In the genomic region with DNA sequence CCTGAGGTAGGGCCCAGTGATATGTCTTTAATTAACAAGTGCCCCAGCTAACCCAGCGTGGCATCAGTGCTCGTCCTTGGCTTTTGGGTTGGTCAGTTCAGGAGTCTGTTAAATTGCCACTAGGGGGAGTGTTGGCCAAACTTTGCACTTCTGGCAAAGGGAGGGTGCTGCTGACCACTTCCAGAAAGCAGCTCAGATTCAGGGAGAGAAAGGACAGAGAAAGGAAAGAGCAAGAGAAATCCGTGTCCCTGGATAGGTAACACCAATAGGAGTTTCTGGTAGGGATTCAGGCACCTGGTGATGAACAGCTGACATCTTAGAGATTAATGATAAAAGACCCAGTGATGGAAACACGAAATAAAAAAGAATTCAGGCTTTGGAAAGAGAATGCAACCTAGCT, we compare ENCODE assay signal across 1 cellular context.
TF ChIP-seq lines count a peak whose summit lies in the region.

No MANE protein-coding gene starts in this region.

TF ChIP-seq in HepG2, 621 proteins besides CTCF, POLR2A, EP300 and RAD21 (continued from another document and continues in another):
- TF ChIP-seq, protein P1, sequence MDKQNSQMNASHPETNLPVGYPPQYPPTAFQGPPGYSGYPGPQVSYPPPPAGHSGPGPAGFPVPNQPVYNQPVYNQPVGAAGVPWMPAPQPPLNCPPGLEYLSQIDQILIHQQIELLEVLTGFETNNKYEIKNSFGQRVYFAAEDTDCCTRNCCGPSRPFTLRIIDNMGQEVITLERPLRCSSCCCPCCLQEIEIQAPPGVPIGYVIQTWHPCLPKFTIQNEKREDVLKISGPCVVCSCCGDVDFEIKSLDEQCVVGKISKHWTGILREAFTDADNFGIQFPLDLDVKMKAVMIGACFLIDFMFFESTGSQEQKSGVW (CRISPR knock-in tag; IDR thresholded peaks at IDR 0.05; ENCODE audit: borderline replicate concordance): no peak
- TF ChIP-seq JUN (CRISPR knock-in tag; IDR thresholded peaks at IDR 0.05) (no peak), ZNF768 (CRISPR knock-in tag; IDR thresholded peaks at IDR 0.05) (no peak), ZNF766 (CRISPR knock-in tag; IDR thresholded peaks at IDR 0.05; ENCODE audit: borderline replicate concordance) (0 out of 2 replicates have a peak, but pooled peaks have one; percentile 55), ONECUT2 (CRISPR knock-in tag; IDR thresholded peaks at IDR 0.05) (0 out of 2 replicates have a peak, but pooled peaks have one; percentile 15), THAP11 (CRISPR knock-in tag; IDR thresholded peaks at IDR 0.05) (0 out of 2 replicates have a peak, but pooled peaks have one; percentile 15), ZNF468 (CRISPR knock-in tag; IDR thresholded peaks at IDR 0.05) (no peak), MATR3 (CRISPR knock-in tag; IDR thresholded peaks at IDR 0.05) (no peak), MED8 (CRISPR knock-in tag; IDR thresholded peaks at IDR 0.05; ENCODE audit: insufficient replicate concordance) (no peak), ZNF446 (CRISPR knock-in tag; IDR thresholded peaks at IDR 0.05) (no peak), NFRKB (IDR thresholded peaks at IDR 0.05) (no peak), BHLHE40 (IDR thresholded peaks at IDR 0.05; ENCODE audit: low read length) (0 out of 2 replicates have a peak, but pooled peaks have one; percentile 24), MED13 (CRISPR knock-in tag; IDR thresholded peaks at IDR 0.05) (no peak), ZNF180 (CRISPR knock-in tag; IDR thresholded peaks at IDR 0.05; ENCODE audit: borderline replicate concordance, low read depth) (no peak), GATAD1 (CRISPR knock-in tag; IDR thresholded peaks at IDR 0.05) (no peak), PHF8 (CRISPR knock-in tag; IDR thresholded peaks at IDR 0.05) (no peak), ZNF577 (CRISPR knock-in tag; IDR thresholded peaks at IDR 0.05; ENCODE audit: borderline replicate concordance, low read depth) (no peak), ZC3H4 (CRISPR knock-in tag; IDR thresholded peaks at IDR 0.05; ENCODE audit: borderline replicate concordance) (no peak), SOX6 (IDR thresholded peaks at IDR 0.05) (no peak), SOX6 (CRISPR knock-in tag; IDR thresholded peaks at IDR 0.05) (peak; percentile 58), TP53 (CRISPR knock-in tag; conservative IDR thresholded peaks at IDR 0.05) (0 out of 2 replicates have a peak, but pooled peaks have one; percentile 54), NBN (conservative IDR thresholded peaks at IDR 0.05) (no peak), ZNF337 (CRISPR knock-in tag; IDR thresholded peaks at IDR 0.05; ENCODE audit: borderline replicate concordance, low read depth) (no peak), ZBTB7A (CRISPR knock-in tag; IDR thresholded peaks at IDR 0.05) (no peak), NKX3-1 (CRISPR knock-in tag; IDR thresholded peaks at IDR 0.05) (no peak), ZNF562 (CRISPR knock-in tag; IDR thresholded peaks at IDR 0.05; ENCODE audit: borderline replicate concordance) (no peak), ZBTB21 (CRISPR knock-in tag; IDR thresholded peaks at IDR 0.05) (no peak), NONO (IDR thresholded peaks at IDR 0.05) (no peak), NONO (CRISPR knock-in tag; conservative IDR thresholded peaks at IDR 0.05) (no peak), HOXA7 (CRISPR knock-in tag; IDR thresholded peaks at IDR 0.05) (no peak), SP5 (CRISPR knock-in tag; IDR thresholded peaks at IDR 0.05; ENCODE audit: borderline replicate concordance, low read depth) (no peak), SYNCRIP (IDR thresholded peaks at IDR 0.05; ENCODE audit: insufficient read depth, low read depth, low read length) (no peak), ZNF260 (CRISPR knock-in tag; IDR thresholded peaks at IDR 0.05; ENCODE audit: borderline replicate concordance, low read depth) (no peak), NR2F6 (IDR thresholded peaks at IDR 0.05) (no peak), NR2F6 (CRISPR knock-in tag; IDR thresholded peaks at IDR 0.05) (peak; percentile 39; the same call in 1 of the 2 replicates)
- TF ChIP-seq, protein P2, sequence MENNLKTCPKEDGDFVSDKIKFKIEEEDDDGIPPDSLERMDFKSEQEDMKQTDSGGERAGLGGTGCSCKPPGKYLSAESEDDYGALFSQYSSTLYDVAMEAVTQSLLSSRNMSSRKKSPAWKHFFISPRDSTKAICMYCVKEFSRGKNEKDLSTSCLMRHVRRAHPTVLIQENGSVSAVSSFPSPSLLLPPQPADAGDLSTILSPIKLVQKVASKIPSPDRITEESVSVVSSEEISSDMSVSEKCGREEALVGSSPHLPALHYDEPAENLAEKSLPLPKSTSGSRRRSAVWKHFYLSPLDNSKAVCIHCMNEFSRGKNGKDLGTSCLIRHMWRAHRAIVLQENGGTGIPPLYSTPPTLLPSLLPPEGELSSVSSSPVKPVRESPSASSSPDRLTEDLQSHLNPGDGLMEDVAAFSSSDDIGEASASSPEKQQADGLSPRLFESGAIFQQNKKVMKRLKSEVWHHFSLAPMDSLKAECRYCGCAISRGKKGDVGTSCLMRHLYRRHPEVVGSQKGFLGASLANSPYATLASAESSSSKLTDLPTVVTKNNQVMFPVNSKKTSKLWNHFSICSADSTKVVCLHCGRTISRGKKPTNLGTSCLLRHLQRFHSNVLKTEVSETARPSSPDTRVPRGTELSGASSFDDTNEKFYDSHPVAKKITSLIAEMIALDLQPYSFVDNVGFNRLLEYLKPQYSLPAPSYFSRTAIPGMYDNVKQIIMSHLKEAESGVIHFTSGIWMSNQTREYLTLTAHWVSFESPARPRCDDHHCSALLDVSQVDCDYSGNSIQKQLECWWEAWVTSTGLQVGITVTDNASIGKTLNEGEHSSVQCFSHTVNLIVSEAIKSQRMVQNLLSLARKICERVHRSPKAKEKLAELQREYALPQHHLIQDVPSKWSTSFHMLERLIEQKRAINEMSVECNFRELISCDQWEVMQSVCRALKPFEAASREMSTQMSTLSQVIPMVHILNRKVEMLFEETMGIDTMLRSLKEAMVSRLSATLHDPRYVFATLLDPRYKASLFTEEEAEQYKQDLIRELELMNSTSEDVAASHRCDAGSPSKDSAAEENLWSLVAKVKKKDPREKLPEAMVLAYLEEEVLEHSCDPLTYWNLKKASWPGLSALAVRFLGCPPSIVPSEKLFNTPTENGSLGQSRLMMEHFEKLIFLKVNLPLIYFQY (CRISPR knock-in tag; IDR thresholded peaks at IDR 0.05; ENCODE audit: borderline replicate concordance): 0 out of 2 replicates have a peak, but pooled peaks have one; percentile 22
- TF ChIP-seq, protein P3, sequence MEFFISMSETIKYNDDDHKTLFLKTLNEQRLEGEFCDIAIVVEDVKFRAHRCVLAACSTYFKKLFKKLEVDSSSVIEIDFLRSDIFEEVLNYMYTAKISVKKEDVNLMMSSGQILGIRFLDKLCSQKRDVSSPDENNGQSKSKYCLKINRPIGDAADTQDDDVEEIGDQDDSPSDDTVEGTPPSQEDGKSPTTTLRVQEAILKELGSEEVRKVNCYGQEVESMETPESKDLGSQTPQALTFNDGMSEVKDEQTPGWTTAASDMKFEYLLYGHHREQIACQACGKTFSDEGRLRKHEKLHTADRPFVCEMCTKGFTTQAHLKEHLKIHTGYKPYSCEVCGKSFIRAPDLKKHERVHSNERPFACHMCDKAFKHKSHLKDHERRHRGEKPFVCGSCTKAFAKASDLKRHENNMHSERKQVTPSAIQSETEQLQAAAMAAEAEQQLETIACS (CRISPR knock-in tag; IDR thresholded peaks at IDR 0.05): no peak
- TF ChIP-seq, protein P4, sequence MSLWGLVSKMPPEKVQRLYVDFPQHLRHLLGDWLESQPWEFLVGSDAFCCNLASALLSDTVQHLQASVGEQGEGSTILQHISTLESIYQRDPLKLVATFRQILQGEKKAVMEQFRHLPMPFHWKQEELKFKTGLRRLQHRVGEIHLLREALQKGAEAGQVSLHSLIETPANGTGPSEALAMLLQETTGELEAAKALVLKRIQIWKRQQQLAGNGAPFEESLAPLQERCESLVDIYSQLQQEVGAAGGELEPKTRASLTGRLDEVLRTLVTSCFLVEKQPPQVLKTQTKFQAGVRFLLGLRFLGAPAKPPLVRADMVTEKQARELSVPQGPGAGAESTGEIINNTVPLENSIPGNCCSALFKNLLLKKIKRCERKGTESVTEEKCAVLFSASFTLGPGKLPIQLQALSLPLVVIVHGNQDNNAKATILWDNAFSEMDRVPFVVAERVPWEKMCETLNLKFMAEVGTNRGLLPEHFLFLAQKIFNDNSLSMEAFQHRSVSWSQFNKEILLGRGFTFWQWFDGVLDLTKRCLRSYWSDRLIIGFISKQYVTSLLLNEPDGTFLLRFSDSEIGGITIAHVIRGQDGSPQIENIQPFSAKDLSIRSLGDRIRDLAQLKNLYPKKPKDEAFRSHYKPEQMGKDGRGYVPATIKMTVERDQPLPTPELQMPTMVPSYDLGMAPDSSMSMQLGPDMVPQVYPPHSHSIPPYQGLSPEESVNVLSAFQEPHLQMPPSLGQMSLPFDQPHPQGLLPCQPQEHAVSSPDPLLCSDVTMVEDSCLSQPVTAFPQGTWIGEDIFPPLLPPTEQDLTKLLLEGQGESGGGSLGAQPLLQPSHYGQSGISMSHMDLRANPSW (CRISPR knock-in tag; IDR thresholded peaks at IDR 0.05; ENCODE audit: borderline replicate concordance): no peak
- TF ChIP-seq, protein P5, sequence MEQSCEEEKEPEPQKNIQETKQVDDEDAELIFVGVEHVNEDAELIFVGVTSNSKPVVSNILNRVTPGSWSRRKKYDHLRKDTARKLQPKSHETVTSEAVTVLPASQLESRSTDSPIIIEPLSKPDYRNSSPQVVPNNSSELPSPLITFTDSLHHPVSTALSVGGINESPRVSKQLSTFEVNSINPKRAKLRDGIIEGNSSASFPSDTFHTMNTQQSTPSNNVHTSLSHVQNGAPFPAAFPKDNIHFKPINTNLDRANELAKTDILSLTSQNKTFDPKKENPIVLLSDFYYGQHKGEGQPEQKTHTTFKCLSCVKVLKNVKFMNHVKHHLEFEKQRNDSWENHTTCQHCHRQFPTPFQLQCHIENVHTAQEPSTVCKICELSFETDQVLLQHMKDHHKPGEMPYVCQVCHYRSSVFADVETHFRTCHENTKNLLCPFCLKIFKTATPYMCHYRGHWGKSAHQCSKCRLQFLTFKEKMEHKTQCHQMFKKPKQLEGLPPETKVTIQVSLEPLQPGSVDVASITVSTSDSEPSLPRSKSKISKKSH (CRISPR knock-in tag; IDR thresholded peaks at IDR 0.05; ENCODE audit: borderline replicate concordance): no peak
- TF ChIP-seq, protein P6, sequence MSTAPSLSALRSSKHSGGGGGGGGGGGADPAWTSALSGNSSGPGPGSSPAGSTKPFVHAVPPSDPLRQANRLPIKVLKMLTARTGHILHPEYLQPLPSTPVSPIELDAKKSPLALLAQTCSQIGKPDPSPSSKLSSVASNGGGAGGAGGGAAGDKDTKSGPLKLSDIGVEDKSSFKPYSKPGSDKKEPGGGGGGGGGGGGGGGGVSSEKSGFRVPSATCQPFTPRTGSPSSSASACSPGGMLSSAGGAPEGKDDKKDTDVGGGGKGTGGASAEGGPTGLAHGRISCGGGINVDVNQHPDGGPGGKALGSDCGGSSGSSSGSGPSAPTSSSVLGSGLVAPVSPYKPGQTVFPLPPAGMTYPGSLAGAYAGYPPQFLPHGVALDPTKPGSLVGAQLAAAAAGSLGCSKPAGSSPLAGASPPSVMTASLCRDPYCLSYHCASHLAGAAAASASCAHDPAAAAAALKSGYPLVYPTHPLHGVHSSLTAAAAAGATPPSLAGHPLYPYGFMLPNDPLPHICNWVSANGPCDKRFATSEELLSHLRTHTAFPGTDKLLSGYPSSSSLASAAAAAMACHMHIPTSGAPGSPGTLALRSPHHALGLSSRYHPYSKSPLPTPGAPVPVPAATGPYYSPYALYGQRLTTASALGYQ (CRISPR knock-in tag; IDR thresholded peaks at IDR 0.05): no peak
- TF ChIP-seq, protein P7, sequence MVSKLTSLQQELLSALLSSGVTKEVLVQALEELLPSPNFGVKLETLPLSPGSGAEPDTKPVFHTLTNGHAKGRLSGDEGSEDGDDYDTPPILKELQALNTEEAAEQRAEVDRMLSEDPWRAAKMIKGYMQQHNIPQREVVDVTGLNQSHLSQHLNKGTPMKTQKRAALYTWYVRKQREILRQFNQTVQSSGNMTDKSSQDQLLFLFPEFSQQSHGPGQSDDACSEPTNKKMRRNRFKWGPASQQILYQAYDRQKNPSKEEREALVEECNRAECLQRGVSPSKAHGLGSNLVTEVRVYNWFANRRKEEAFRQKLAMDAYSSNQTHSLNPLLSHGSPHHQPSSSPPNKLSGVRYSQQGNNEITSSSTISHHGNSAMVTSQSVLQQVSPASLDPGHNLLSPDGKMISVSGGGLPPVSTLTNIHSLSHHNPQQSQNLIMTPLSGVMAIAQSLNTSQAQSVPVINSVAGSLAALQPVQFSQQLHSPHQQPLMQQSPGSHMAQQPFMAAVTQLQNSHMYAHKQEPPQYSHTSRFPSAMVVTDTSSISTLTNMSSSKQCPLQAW (CRISPR knock-in tag; IDR thresholded peaks at IDR 0.05): no peak; the same call in 1 of the 2 replicates
- TF ChIP-seq, protein P8, sequence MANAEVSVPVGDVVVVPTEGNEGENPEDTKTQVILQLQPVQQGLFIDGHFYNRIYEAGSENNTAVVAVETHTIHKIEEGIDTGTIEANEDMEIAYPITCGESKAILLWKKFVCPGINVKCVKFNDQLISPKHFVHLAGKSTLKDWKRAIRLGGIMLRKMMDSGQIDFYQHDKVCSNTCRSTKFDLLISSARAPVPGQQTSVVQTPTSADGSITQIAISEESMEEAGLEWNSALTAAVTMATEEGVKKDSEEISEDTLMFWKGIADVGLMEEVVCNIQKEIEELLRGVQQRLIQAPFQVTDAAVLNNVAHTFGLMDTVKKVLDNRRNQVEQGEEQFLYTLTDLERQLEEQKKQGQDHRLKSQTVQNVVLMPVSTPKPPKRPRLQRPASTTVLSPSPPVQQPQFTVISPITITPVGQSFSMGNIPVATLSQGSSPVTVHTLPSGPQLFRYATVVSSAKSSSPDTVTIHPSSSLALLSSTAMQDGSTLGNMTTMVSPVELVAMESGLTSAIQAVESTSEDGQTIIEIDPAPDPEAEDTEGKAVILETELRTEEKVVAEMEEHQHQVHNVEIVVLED (CRISPR knock-in tag; IDR thresholded peaks at IDR 0.05; ENCODE audit: borderline replicate concordance): no peak
- TF ChIP-seq, protein P9, sequence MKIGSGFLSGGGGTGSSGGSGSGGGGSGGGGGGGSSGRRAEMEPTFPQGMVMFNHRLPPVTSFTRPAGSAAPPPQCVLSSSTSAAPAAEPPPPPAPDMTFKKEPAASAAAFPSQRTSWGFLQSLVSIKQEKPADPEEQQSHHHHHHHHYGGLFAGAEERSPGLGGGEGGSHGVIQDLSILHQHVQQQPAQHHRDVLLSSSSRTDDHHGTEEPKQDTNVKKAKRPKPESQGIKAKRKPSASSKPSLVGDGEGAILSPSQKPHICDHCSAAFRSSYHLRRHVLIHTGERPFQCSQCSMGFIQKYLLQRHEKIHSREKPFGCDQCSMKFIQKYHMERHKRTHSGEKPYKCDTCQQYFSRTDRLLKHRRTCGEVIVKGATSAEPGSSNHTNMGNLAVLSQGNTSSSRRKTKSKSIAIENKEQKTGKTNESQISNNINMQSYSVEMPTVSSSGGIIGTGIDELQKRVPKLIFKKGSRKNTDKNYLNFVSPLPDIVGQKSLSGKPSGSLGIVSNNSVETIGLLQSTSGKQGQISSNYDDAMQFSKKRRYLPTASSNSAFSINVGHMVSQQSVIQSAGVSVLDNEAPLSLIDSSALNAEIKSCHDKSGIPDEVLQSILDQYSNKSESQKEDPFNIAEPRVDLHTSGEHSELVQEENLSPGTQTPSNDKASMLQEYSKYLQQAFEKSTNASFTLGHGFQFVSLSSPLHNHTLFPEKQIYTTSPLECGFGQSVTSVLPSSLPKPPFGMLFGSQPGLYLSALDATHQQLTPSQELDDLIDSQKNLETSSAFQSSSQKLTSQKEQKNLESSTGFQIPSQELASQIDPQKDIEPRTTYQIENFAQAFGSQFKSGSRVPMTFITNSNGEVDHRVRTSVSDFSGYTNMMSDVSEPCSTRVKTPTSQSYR (CRISPR knock-in tag; IDR thresholded peaks at IDR 0.05; ENCODE audit: borderline replicate concordance): no peak
